Comparison of ENCODE assay signal across 8 cellular contexts in genomic region chr10:80078448-80079311, GRCh38. TPM values are rescaled to one million over a fixed set of nuclear protein-coding genes. Genes with fewer than 3 reads are reported as not detected.
DNase-seq lines count a peak whose midpoint lies in the region; ATAC-seq, FAIRE-seq and TF ChIP-seq lines count a peak whose summit lies in the region.

TMEM254 (plus strand) TSS chr10:80078665; CDS start chr10:80078700, 35 bp downstream.

- no peak for TF ChIP-seq EP300 in upper lobe of left lung (IDR thresholded peaks at IDR 0.05)

- peaks cover 4 to 14% of the 10 kb centered on the region in 2 donors for H3K4me1 ChIP-seq in adrenal gland (replicated peaks in 1 of 2)
- peaks cover 2 to 19% (median 16%) of the 10 kb centered on the region in 9 donors for H3K4me1 ChIP-seq in heart right ventricle
- peaks cover 14 to 20% (median 16%) of the 10 kb centered on the region in 4 donors for H3K4me1 ChIP-seq in upper lobe of left lung

- intact Hi-C loops in adrenal gland (cut with DNase I) (no loop called here), heart right ventricle (cut with DNase I) (loop anchor here in 6 of 10 donors (2.0 to 10.0 kb wide), 5 partner anchors 54 to 126 kb away; partner anchors contain the start of genes PLAC9 (in 4 of the 6) and ANXA11 (in 1 of the 6)), posterior vena cava (cut with DNase I) (loop anchor here (10.0 kb wide), 2 partner anchors 46 to 66 kb away; no protein-coding TSS in a partner anchor)

- ATAC-seq in HG02759 (IDR thresholded peaks at IDR 0.05; ENCODE audit: unreplicated experiment), result peak; percentile 91
- peak; percentile 97 to 99 (median 98) for ATAC-seq in heart right ventricle
- peak; percentile 97 for ATAC-seq in upper lobe of left lung (ENCODE audit: low FRiP score in 2 of 2)

- WGBS in adrenal gland, 4 donors, result 0 to 1% (median 0%) methylated on average over 8 to 64 of the region's 64 CpGs
- 0% methylated on average over 63 to 64 of the region's 64 CpGs for WGBS in heart right ventricle, 2 donors
- WGBS in upper lobe of left lung, 2 donors, result 0% methylated on average over 23 to 56 of the region's 64 CpGs

- peak within 1 kb of the TSS; percentile 62 to 74 (median 69) for H3K4me3 ChIP-seq in adrenal gland
- H3K4me3 ChIP-seq in heart right ventricle, result peak within 1 kb of the TSS; percentile 64 to 96 (median 79)
- H3K4me3 ChIP-seq in upper lobe of left lung, result peak within 1 kb of the TSS; percentile 60 to 86 (median 76)

- peak; percentile 92 for FAIRE-seq in GM12892 (lab: Jason Lieb, UNC)

- DNase-seq in GM12892 (ENCODE audit: insufficient read length), result peak; percentile 83
- peak; percentile 49 for DNase-seq in NCI-H128 (lab: John Stamatoyannopoulos, UW; ENCODE audit: unreplicated experiment)
- peak; percentile 55 to 88 (median 75) for DNase-seq in T-helper 1 cell
- peak; percentile 90 to 96 (median 93) for DNase-seq in adrenal gland
- DNase-seq in heart right ventricle, result peak; percentile 93 to 95
- peak; percentile 99 for DNase-seq in posterior vena cava (ENCODE audit: low spot score)
- peak; percentile 90 to 97 for DNase-seq in upper lobe of left lung

- TF ChIP-seq CTCF in adrenal gland (IDR thresholded peaks at IDR 0.05), result no peak
- peak in 1 of 9 donors; percentile 6 for TF ChIP-seq CTCF in heart right ventricle (IDR thresholded peaks at IDR 0.05)
- TF ChIP-seq CTCF in upper lobe of left lung (IDR thresholded peaks at IDR 0.05), result peak in 2 of 6 experiments; percentile 5 to 11

- H3K27me3 ChIP-seq in adrenal gland (no peaks in the 10 kb centered on the region), heart right ventricle (no peaks in the 10 kb centered on the region), upper lobe of left lung (no peaks in the 10 kb centered on the region)

- TF ChIP-seq POLR2A in GM12892 (IDR thresholded peaks at IDR 0.05; ENCODE audit: low read depth, low read length) (peak; percentile 79), adrenal gland (IDR thresholded peaks at IDR 0.05) (peak; percentile 49 to 72), upper lobe of left lung (IDR thresholded peaks at IDR 0.05) (peak in 2 of 4 donors; percentile 66 to 68)

- H3K27ac ChIP-seq in adrenal gland, result peak within 1 kb of the TSS; percentile 73 to 98 (median 90)
- peak within 1 kb of the TSS; percentile 90 to 100 (median 96) for H3K27ac ChIP-seq in heart right ventricle
- H3K27ac ChIP-seq in upper lobe of left lung, result peak within 1 kb of the TSS; percentile 86 to 98 (median 92)

- H3K36me3 ChIP-seq in adrenal gland (replicated peaks in 1 of 2), result peaks cover 0 to 9% of the 10 kb centered on the region in 2 donors
- peaks cover 0 to 23% (median 5%) of the 10 kb centered on the region in 9 donors for H3K36me3 ChIP-seq in heart right ventricle
- peaks cover 0 to 12% (median 4%) of the 10 kb centered on the region in 4 donors for H3K36me3 ChIP-seq in upper lobe of left lung

- H3K9me3 ChIP-seq in adrenal gland (replicated peaks in 1 of 3) (no peaks in the 10 kb centered on the region), heart right ventricle (no peaks in the 10 kb centered on the region), upper lobe of left lung (no peaks in the 10 kb centered on the region)

RNA-seq across cellular contexts. Expression of gene TMEM254, which starts in this region (rescaled TPM):
- 14.1 TPM for polyA plus RNA-seq in GM12892 (2012; ENCODE audit: missing spikeins)
- total RNA-seq in adrenal gland, result 10 to 100 TPM in 7 of 8 donors, 1 to 10 TPM in 1; 8.8 to 34.3 (median 27.2) TPM
- polyA plus RNA-seq in adrenal gland, result 10 to 100 TPM; 10.2 to 47.2 (median 11.8) TPM
- 10 to 100 TPM in 1 of 10 donors, 1 to 10 TPM in 9; 5.5 to 10.7 (median 8.3) TPM for total RNA-seq in heart right ventricle
- 1 to 10 TPM; 6.4 to 6.9 TPM for polyA plus RNA-seq in heart right ventricle
- 10 to 100 TPM in 1 of 2 donors, 1 to 10 TPM in 1; 8.2 to 12.3 TPM for total RNA-seq in posterior vena cava
- 10 to 100 TPM in 4 of 6 donors, 1 to 10 TPM in 2; 5.7 to 22.4 (median 16.0) TPM for total RNA-seq in upper lobe of left lung

Comparison
In these comparisons a context has a peak if more than half of its experiments do, and no peak if none do; other contexts are left out.
1. Peak in every context shown above with its lines: DNase-seq, ATAC-seq, H3K4me3 ChIP-seq and H3K27ac ChIP-seq.
2. DNase-seq: peak in every context shown above with its lines; median percentile 99 in posterior vena cava; 94 in heart right ventricle; 94 in upper lobe of left lung; 93 in adrenal gland; 83 in GM12892; 75 in T-helper 1 cell; 49 in NCI-H128.
3. intact Hi-C loops: an anchor here in heart right ventricle (2.0 to 10.0 kb wide) and posterior vena cava (10.0 kb wide); none called in adrenal gland.